ENCODE assay signal across 9 cellular contexts in the genomic region with DNA sequence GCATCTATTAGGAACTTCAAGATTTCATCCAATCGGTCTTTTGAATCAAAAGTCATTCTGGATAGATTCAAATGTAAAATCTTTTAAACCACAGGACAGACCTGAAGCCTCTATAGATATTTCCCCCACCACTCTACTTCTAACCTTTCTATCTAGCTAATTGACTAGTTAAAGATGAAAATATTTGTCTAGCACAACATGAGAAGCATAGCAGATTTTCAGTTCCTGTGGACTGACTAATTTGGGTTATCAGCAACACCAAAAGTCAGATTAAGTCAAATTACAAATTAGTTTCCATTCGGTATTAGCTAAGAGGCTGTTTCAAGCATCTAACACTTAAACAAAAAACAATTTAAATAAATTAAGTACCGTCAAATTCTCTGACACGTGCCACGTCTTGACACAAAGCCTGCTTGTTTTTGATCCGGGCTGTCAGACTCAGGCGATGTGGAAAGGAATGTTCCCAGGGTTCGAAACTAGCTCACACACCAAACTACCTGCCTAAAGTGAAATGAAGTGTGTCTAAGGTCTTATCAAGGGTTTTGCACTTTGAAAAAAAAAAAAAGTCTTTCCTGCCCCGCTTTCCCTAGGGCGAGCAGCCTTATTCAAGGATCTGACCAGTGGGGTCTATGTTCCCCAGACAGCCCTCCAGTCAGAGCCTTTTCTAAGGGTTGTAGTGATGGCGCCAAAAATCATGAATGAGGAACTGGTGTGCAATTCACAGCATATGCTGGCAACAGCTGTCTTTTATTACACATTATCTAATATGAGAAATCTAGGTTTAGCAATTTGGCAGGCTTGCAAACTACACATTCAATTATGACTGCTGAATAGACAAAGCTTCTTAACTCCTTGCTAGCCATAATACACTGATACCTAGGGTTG. TPM values are rescaled to one million over a fixed set of nuclear protein-coding genes. Genes with fewer than 3 reads are reported as not detected.
A peak's percentile ranks its signal among the peaks of the same experiment; 100 is the strongest.
DNase-seq lines count a peak whose midpoint lies in the region; ATAC-seq lines count a peak whose summit lies in the region.
"Had no signal": no experiment of that assay in that cellular context is flagged by ENCODE, and none has a peak within 500 bp of the region (broad histone marks: within the 10 kb centered on the region; RNA-seq: fewer than 3 reads in every experiment).

No MANE protein-coding gene starts in this region.

- peak overlapping the region; percentile 46 for H3K4me3 ChIP-seq in rectal smooth muscle tissue (ENCODE audit: low read length)

- no peak overlapping the region for H3K27ac ChIP-seq in rectal smooth muscle tissue (ENCODE audit: low read depth, low read length)

- H3K4me1 Mint-ChIP-seq in activated naive CD4-positive, alpha-beta T cell treated with anti-CD3 and anti-CD28 coated beads, Interleukin-2, amount 50 U/mL, for 24 hours, result peaks cover 29% of the 10 kb centered on the region
- peaks cover 50% of the 10 kb centered on the region for H3K4me1 Mint-ChIP-seq in activated T-helper 1 cell treated with anti-CD3 and anti-CD28 coated beads, Interleukin-12 subunit alpha, Interleukin-12 subunit beta, Interleukin-2, Interleukin-4 antibody, amounts not matched to agents 30 ng/mL and 10 ng/mL and 1 ng/mL, durations not matched to agents 14 hours and 24 hours and 36 hours (ENCODE audit: low read depth)

- H3K27ac Mint-ChIP-seq in activated naive CD4-positive, alpha-beta T cell treated with anti-CD3 and anti-CD28 coated beads, Interleukin-2, amount 50 U/mL, for 24 hours, result peak overlapping the region; percentile 99
- peak overlapping the region; percentile 99 for H3K27ac Mint-ChIP-seq in activated T-helper 1 cell treated with anti-CD3 and anti-CD28 coated beads, Interleukin-12 subunit alpha, Interleukin-12 subunit beta, Interleukin-2, Interleukin-4 antibody, amounts not matched to agents 30 ng/mL and 10 ng/mL and 1 ng/mL, durations not matched to agents 14 hours and 24 hours and 36 hours

- H3K9me3 Mint-ChIP-seq in activated naive CD4-positive, alpha-beta T cell treated with anti-CD3 and anti-CD28 coated beads, Interleukin-2, amount 50 U/mL, for 24 hours, result no peaks in the 10 kb centered on the region
- no peaks in the 10 kb centered on the region for H3K9me3 Mint-ChIP-seq in activated T-helper 1 cell treated with anti-CD3 and anti-CD28 coated beads, Interleukin-12 subunit alpha, Interleukin-12 subunit beta, Interleukin-2, Interleukin-4 antibody, amounts not matched to agents 30 ng/mL and 10 ng/mL and 1 ng/mL, durations not matched to agents 14 hours and 24 hours and 36 hours

- H3K4me1 ChIP-seq in rectal smooth muscle tissue (ENCODE audit: control insufficient read depth, insufficient read depth, low read length), result no peaks in the 10 kb centered on the region

- peaks cover 57% of the 10 kb centered on the region for H3K36me3 Mint-ChIP-seq in activated naive CD4-positive, alpha-beta T cell treated with anti-CD3 and anti-CD28 coated beads, Interleukin-2, amount 50 U/mL, for 24 hours
- H3K36me3 Mint-ChIP-seq in activated T-helper 1 cell treated with anti-CD3 and anti-CD28 coated beads, Interleukin-12 subunit alpha, Interleukin-12 subunit beta, Interleukin-2, Interleukin-4 antibody, amounts not matched to agents 30 ng/mL and 10 ng/mL and 1 ng/mL, durations not matched to agents 14 hours and 24 hours and 36 hours (ENCODE audit: low read depth), result peaks cover 87% of the 10 kb centered on the region

- H3K36me3 ChIP-seq in rectal smooth muscle tissue (ENCODE audit: control insufficient read depth, insufficient read depth, low read length), result no peaks in the 10 kb centered on the region

- no peak for DNase-seq in activated naive CD4-positive, alpha-beta T cell (lab: John Stamatoyannopoulos, UW)
- DNase-seq in activated T-helper 1 cell treated with anti-CD3 and anti-CD28 coated beads, Interleukin-12 subunit alpha, Interleukin-12 subunit beta, Interleukin-2, Interleukin-4 antibody, amounts not matched to agents 30 ng/mL and 10 ng/mL and 1 ng/mL, durations not matched to agents 14 hours and 24 hours and 36 hours (ENCODE audit: low spot score), result no peak
- no peak for DNase-seq in NCI-H187 (lab: John Stamatoyannopoulos, UW)
- DNase-seq in activated CD4-positive, CD25-positive, alpha-beta regulatory T cell treated with anti-CD3 and anti-CD28 coated beads, Interleukin-2, amount 50 U/mL, for 72 hours, result no peak
- no peak for DNase-seq in NCI-H146 (lab: John Stamatoyannopoulos, UW)
- DNase-seq: DND-41 had no signal

- H3K9ac ChIP-seq in rectal smooth muscle tissue (ENCODE audit: low read length), result no peak overlapping the region

- intact Hi-C loops in activated T-helper 1 cell treated with anti-CD3 and anti-CD28 coated beads, Interleukin-12 subunit alpha, Interleukin-12 subunit beta, Interleukin-2, Interleukin-4 antibody, amounts not matched to agents 30 ng/mL and 10 ng/mL and 1 ng/mL, durations not matched to agents 14 hours and 24 hours and 36 hours (cut with micrococcal nuclease), result loop anchor here (1.0 to 2.0 kb wide), 2 partner anchors 26 to 112 kb away; no protein-coding TSS in a partner anchor

- H3K27me3 Mint-ChIP-seq in activated naive CD4-positive, alpha-beta T cell treated with anti-CD3 and anti-CD28 coated beads, Interleukin-2, amount 50 U/mL, for 24 hours, result no peaks in the 10 kb centered on the region
- no peaks in the 10 kb centered on the region for H3K27me3 Mint-ChIP-seq in activated T-helper 1 cell treated with anti-CD3 and anti-CD28 coated beads, Interleukin-12 subunit alpha, Interleukin-12 subunit beta, Interleukin-2, Interleukin-4 antibody, amounts not matched to agents 30 ng/mL and 10 ng/mL and 1 ng/mL, durations not matched to agents 14 hours and 24 hours and 36 hours (ENCODE audit: insufficient read depth)

- peak overlapping the region; percentile 94 for H3K4me3 Mint-ChIP-seq in activated naive CD4-positive, alpha-beta T cell treated with anti-CD3 and anti-CD28 coated beads, Interleukin-2, amount 50 U/mL, for 24 hours
- peak overlapping the region; percentile 98 for H3K4me3 Mint-ChIP-seq in activated T-helper 1 cell treated with anti-CD3 and anti-CD28 coated beads, Interleukin-12 subunit alpha, Interleukin-12 subunit beta, Interleukin-2, Interleukin-4 antibody, amounts not matched to agents 30 ng/mL and 10 ng/mL and 1 ng/mL, durations not matched to agents 14 hours and 24 hours and 36 hours

- ATAC-seq in HG03439 (IDR thresholded peaks at IDR 0.05; ENCODE audit: unreplicated experiment), result peak; percentile 16

- H3K27me3 ChIP-seq in rectal smooth muscle tissue (ENCODE audit: control insufficient read depth, insufficient read depth, low read length), result no peaks in the 10 kb centered on the region

RNA-seq across cellular contexts. Expression of a gene that starts 4.7 kb away (rescaled TPM):
- total RNA-seq in activated T-helper 1 cell treated with anti-CD3 and anti-CD28 coated beads, Interleukin-12 subunit alpha, Interleukin-12 subunit beta, Interleukin-2, Interleukin-4 antibody, amounts not matched to agents 30 ng/mL and 10 ng/mL and 1 ng/mL, durations not matched to agents 14 hours and 24 hours and 36 hours, result 296 and 302 TPM in 2 replicates
